In the genomic region with DNA sequence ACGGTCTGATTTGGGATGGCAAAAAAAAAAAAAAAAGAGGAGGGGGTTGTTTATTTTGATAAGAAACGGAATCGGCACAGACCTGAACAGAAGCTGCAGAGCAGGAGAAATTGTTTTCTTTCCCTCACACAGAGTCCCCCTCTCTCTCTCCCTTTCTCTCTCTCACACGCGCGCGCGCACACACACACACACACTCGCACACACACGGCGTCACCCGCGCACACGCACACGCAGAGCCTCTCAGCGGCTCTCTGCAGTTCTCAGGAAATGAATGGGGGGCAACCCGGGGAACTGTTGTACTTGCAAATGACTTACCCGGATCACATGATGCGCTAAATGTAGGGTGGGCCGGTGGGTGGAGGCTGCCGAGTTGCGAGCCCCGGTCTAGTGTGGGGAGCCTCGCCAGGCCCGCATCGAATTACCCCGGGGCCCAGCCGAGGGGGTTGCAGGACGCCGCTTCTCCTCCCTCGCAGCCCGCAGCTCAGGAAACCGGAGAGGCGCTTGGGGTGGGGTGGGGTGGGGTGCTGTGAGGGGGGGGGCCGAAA, we compare ENCODE assay signal across 8 cellular contexts. TPM values are rescaled to one million over a fixed set of nuclear protein-coding genes. Genes with fewer than 3 reads are reported as not detected.
DNase-seq lines count a peak whose midpoint lies in the region; ATAC-seq, FAIRE-seq and TF ChIP-seq lines count a peak whose summit lies in the region.

No MANE protein-coding gene starts in this region.

- intact Hi-C loops in pancreas (cut with DNase I): no loop called here

- H3K9me3 Mint-ChIP-seq in activated naive CD4-positive, alpha-beta T cell treated with anti-CD3 and anti-CD28 coated beads, Interleukin-2, amount 50 U/mL, for 24 hours: no peaks in the 10 kb centered on the region

- H3K4me1 ChIP-seq in ES-I3 (ENCODE audit: insufficient read depth, low read length) (no peaks in the 10 kb centered on the region), cardiac muscle cell (ENCODE audit: low read depth) (peaks cover 31% of the 10 kb centered on the region), pancreas (peaks cover 0 to 4% (median 0%) of the 10 kb centered on the region in 3 donors), thymus (ENCODE audit: control insufficient read depth, insufficient read depth, low read length) (peaks cover 6% of the 10 kb centered on the region)

- H3K4me3 Mint-ChIP-seq in activated naive CD4-positive, alpha-beta T cell treated with anti-CD3 and anti-CD28 coated beads, Interleukin-2, amount 50 U/mL, for 24 hours: peak overlapping the region; percentile 97

- H3K27me3 ChIP-seq in cardiac muscle cell: no peaks in the 10 kb centered on the region
- H3K27me3 ChIP-seq in pancreas: no peaks in the 10 kb centered on the region
- no peaks in the 10 kb centered on the region for H3K27me3 ChIP-seq in thymus (ENCODE audit: control insufficient read depth, insufficient read depth)

- H3K36me3 ChIP-seq in ES-I3 (ENCODE audit: insufficient read depth, low read length) (no peaks in the 10 kb centered on the region), SK-N-MC (ENCODE audit: insufficient read depth, low read length) (no peaks in the 10 kb centered on the region), cardiac muscle cell (no peaks in the 10 kb centered on the region), pancreas (no peaks in the 10 kb centered on the region), thymus (ENCODE audit: control insufficient read depth, insufficient read depth) (no peaks in the 10 kb centered on the region)

- H3K9ac ChIP-seq in ES-I3 (ENCODE audit: low read depth, low read length): peak overlapping the region; percentile 89
- H3K9ac ChIP-seq in SK-N-MC (ENCODE audit: insufficient read length): peak overlapping the region; percentile 79

- H3K9me3 ChIP-seq in ES-I3 (ENCODE audit: control insufficient read depth, insufficient read depth, low read length) (no peaks in the 10 kb centered on the region), SK-N-MC (ENCODE audit: low read depth, low read length) (no peaks in the 10 kb centered on the region), cardiac muscle cell (ENCODE audit: low read depth) (no peaks in the 10 kb centered on the region), pancreas (no peaks in the 10 kb centered on the region), thymus (ENCODE audit: control insufficient read depth) (no peaks in the 10 kb centered on the region)

- FAIRE-seq in pancreas (lab: Jason Lieb, UNC): no peak

- WGBS in pancreas, 2 donors: 0 to 1% methylated on average over 30 to 35 of the region's 35 CpGs
- WGBS in thymus: under 1% methylated on average over 35 of the region's 35 CpGs

- peak; percentile 47 to 63 (median 59) for ATAC-seq in pancreas

- peak overlapping the region; percentile 54 for H3K27ac ChIP-seq in SK-N-MC
- peak overlapping the region; percentile 84 for H3K27ac ChIP-seq in cardiac muscle cell
- H3K27ac ChIP-seq in pancreas: peak overlapping the region; percentile 61 to 82 (median 74)
- peak overlapping the region; percentile 98 for H3K27ac ChIP-seq in thymus (ENCODE audit: low read depth)

- no peaks in the 10 kb centered on the region for H3K27me3 Mint-ChIP-seq in activated naive CD4-positive, alpha-beta T cell treated with anti-CD3 and anti-CD28 coated beads, Interleukin-2, amount 50 U/mL, for 24 hours

- H3K36me3 Mint-ChIP-seq in activated naive CD4-positive, alpha-beta T cell treated with anti-CD3 and anti-CD28 coated beads, Interleukin-2, amount 50 U/mL, for 24 hours: peaks cover 1% of the 10 kb centered on the region

- DNase-seq in H4 (ENCODE audit: low spot score): peak; percentile 74
- DNase-seq in LoVo (ENCODE audit: low spot score): peak; percentile 22
- peak; percentile 63 for DNase-seq in SK-N-MC (ENCODE audit: low read depth, low spot score)
- peak; percentile 89 to 96 for DNase-seq in cardiac muscle cell (ENCODE audit: low read depth in 1 of 2, low spot score in 1 of 2)
- peak; percentile 56 to 78 (median 62) for DNase-seq in pancreas

- peaks cover 45% of the 10 kb centered on the region for H3K4me1 Mint-ChIP-seq in activated naive CD4-positive, alpha-beta T cell treated with anti-CD3 and anti-CD28 coated beads, Interleukin-2, amount 50 U/mL, for 24 hours

- H3K4me3 ChIP-seq in SK-N-MC (peak overlapping the region; percentile 94), cardiac muscle cell (peak overlapping the region; percentile 95), pancreas (peak overlapping the region; percentile 64 to 93 (median 76)), thymus (ENCODE audit: low read length) (peak overlapping the region; percentile 93)

- TF ChIP-seq CTCF in cardiac muscle cell (IDR thresholded peaks at IDR 0.05; ENCODE audit: low read depth, low read length): no peak
- TF ChIP-seq CTCF in pancreas (IDR thresholded peaks at IDR 0.05): no peak

- H3K27ac Mint-ChIP-seq in activated naive CD4-positive, alpha-beta T cell treated with anti-CD3 and anti-CD28 coated beads, Interleukin-2, amount 50 U/mL, for 24 hours: peak overlapping the region; percentile 99

RNA-seq across cellular contexts. Expression of gene KLF12, which starts 0.5 kb away (rescaled TPM):
- total RNA-seq in H4 (2014; rRNA removed; shearing (Covaris generic)): 2.3 and 2.4 TPM in 2 replicates
- 13.0 and 17.8 TPM in 2 replicates for total RNA-seq in cardiac muscle cell
- 6.4 and 9.1 TPM in 2 replicates for polyA plus RNA-seq in cardiac muscle cell
- 1 to 10 TPM in 4 of 6 donors, under 1 TPM in 2; 0.82 to 5.2 (median 1.7) TPM for total RNA-seq in pancreas
- polyA plus RNA-seq in pancreas: 1 to 10 TPM in 1 of 2 donors, under 1 TPM in 1; 0.46 to 1.5 TPM
- 4.3 TPM for polyA plus RNA-seq in thymus

Comparison
In these comparisons a context has a peak if more than half of its experiments do, and no peak if none do; other contexts are left out.
1. Peak in every context shown above with its lines: DNase-seq, ATAC-seq, H3K4me3 ChIP-seq and H3K27ac ChIP-seq.
2. DNase-seq: peak in every context shown above with its lines; median percentile 92 in cardiac muscle cell; 74 in H4; 63 in SK-N-MC; 62 in pancreas; 22 in LoVo.